Comparison of ENCODE assay signal across 13 cellular contexts in the genomic region with DNA sequence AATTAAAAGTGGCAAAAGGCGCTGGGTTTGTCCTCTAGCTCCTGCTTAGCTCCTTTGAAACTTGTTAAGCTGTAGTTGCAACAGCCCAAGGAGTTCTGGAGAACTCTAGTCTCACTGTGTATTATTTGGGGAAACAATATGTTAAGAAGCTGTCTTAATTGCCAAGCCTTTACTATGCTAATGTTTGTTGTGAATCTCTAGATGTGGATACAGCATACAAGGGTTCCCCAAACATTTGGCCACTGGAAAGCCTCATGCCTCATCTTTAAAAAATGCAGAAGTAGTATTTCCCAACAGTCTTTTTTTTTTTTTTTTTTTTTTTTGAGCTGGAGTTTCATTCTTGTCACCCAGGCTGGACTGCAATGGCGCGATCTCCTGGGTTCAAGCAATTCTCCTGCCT.
A peak's percentile ranks its signal among the peaks of the same experiment; 100 is the strongest.
DNase-seq lines count a peak whose midpoint lies in the region; ATAC-seq, FAIRE-seq and TF ChIP-seq lines count a peak whose summit lies in the region.
"Had no signal": no experiment of that assay in that cellular context is flagged by ENCODE, and none has a peak within 500 bp of the region (broad histone marks: within the 10 kb centered on the region; RNA-seq: fewer than 3 reads in every experiment).

No MANE protein-coding gene starts in this region.

- TF ChIP-seq POLR2A in GM12892 (IDR thresholded peaks at IDR 0.05; ENCODE audit: low read depth, low read length): no peak

- CTCF ChIA-PET in AG04450 (lab: Charles Lee): interaction anchor here (0.7 to 1.5 kb wide), 3 partner anchors 34 to 215 kb away, joined by 3 to 6 read pairs (median 3); no protein-coding TSS in a partner anchor

- H3K9me3 ChIP-seq in AG04450 (ENCODE audit: control insufficient read depth, insufficient read depth, low read length): no peaks in the 10 kb centered on the region
- H3K9me3 ChIP-seq: right lobe of liver had no signal

- H3K27me3 ChIP-seq in AG04450 (ENCODE audit: control insufficient read depth, insufficient read depth, low read length): no peaks in the 10 kb centered on the region
- H3K27me3 ChIP-seq: right lobe of liver had no signal

- POLR2A ChIA-PET in AG04450 (lab: Yijun Ruan, JAX): interaction anchor here (0.6 to 0.7 kb wide), 3 partner anchors 43 to 1436 kb away, joined by 3 to 10 read pairs (median 6); no protein-coding TSS in a partner anchor

- ATAC-seq in GM21423 (IDR thresholded peaks at IDR 0.05; ENCODE audit: unreplicated experiment): no peak
- ATAC-seq: activated naive CD8-positive, alpha-beta T cell treated with anti-CD3 and anti-CD28 coated beads, Interleukin-2, amount 50 U/mL, for 24 hours had no signal

- FAIRE-seq in GM12892 (lab: Jason Lieb, UNC): no peak
- FAIRE-seq: H54 had no signal

- TF ChIP-seq CTCF in AG04450 (IDR thresholded peaks at IDR 0.05; ENCODE audit: low read depth, low read length): no peak

- DNase-seq in AG04450 (ENCODE audit: low read depth, low spot score): peak; percentile 36
- peak; percentile 76 for DNase-seq in GM04503 (ENCODE audit: low read depth)
- peak; percentile 71 for DNase-seq in SKM-1 treated with dmso at 0.1 percent for 144 hours (lab: John Stamatoyannopoulos, UW; ENCODE audit: unreplicated experiment)
- peak; percentile 48 for DNase-seq in iris pigment epithelial cell (ENCODE audit: low read depth)
- DNase-seq in DMS153 treated with DMSO at 0.1 percent for 48 hours (lab: John Stamatoyannopoulos, UW; ENCODE audit: unreplicated experiment): no peak
- no peak for DNase-seq in GM12892 (ENCODE audit: insufficient read length)
- no peak for DNase-seq in activated naive CD4-positive, alpha-beta T cell (lab: John Stamatoyannopoulos, UW)
- DNase-seq: activated naive CD8-positive, alpha-beta T cell treated with anti-CD3 and anti-CD28 coated beads, Interleukin-2, amount 50 U/mL, for 24 hours; CD4-positive, CD25-positive, alpha-beta regulatory T cell; NCI-H1694; right lobe of liver had no signal

- no peak overlapping the region for H3K4me3 ChIP-seq in AG04450 (ENCODE audit: low read depth, low read length)
- H3K4me3 ChIP-seq: right lobe of liver had no signal

- no peak overlapping the region for H3K27ac ChIP-seq in AG04450 (ENCODE audit: low read depth, low read length)
- H3K27ac ChIP-seq: right lobe of liver had no signal

Comparison
In these comparisons a context has a peak if more than half of its experiments do, and no peak if none do; other contexts are left out.
1. DNase-seq: peak in AG04450 (single experiment), GM04503 (single experiment), SKM-1 treated with dmso at 0.1 percent for 144 hours (single experiment) and iris pigment epithelial cell (single experiment); none in DMS153 treated with DMSO at 0.1 percent for 48 hours (single experiment), GM12892 (single experiment) and activated naive CD4-positive, alpha-beta T cell (0 of 4).